In genomic region chr11:65135633-65136145, GRCh38 we compare ENCODE assay signal across 8 cellular contexts. TPM values are rescaled to one million over a fixed set of nuclear protein-coding genes. Genes with fewer than 3 reads are reported as not detected.
DNase-seq lines count a peak whose midpoint lies in the region; ATAC-seq, FAIRE-seq and TF ChIP-seq lines count a peak whose summit lies in the region.

No MANE protein-coding gene starts in this region.

- no peak for DNase-seq in bronchial epithelial cell (ENCODE audit: low read depth)
- no peak for DNase-seq in mesothelial cell of epicardium (ENCODE audit: low spot score in 2 of 2, unreplicated experiment in 2 of 2)
- DNase-seq in hippocampal formation (lab: John Stamatoyannopoulos, UW), result no peak
- DNase-seq in HPDE6-E6E7 (ENCODE audit: extremely low spot score), result no peak

- H3K9ac ChIP-seq in HUES6 (ENCODE audit: low read length), result peak overlapping the region; percentile 100

- H3K4me1 ChIP-seq in HUES6 (ENCODE audit: control insufficient read depth, insufficient read depth, low read length), result peaks cover 17% of the 10 kb centered on the region

- TF ChIP-seq CTCF in 22Rv1 (IDR thresholded peaks at IDR 0.05) (no peak), bronchial epithelial cell (IDR thresholded peaks at IDR 0.05; ENCODE audit: insufficient read depth, low read length, severe bottlenecking) (no peak), mesothelial cell of epicardium (IDR thresholded peaks at IDR 0.05; ENCODE audit: unreplicated experiment) (no peak)

- H3K36me3 ChIP-seq in HUES6 (ENCODE audit: control insufficient read depth, insufficient read depth, low read length) (peaks cover 24% of the 10 kb centered on the region), bronchial epithelial cell (ENCODE audit: control insufficient read depth, insufficient read depth, low read length) (peaks cover 20% of the 10 kb centered on the region)

- no peaks in the 10 kb centered on the region for H3K9me3 Mint-ChIP-seq in mesothelial cell of epicardium

- ATAC-seq in GM19328 (IDR thresholded peaks at IDR 0.05; ENCODE audit: unreplicated experiment), result no peak
- no peak for ATAC-seq in GM18519 (IDR thresholded peaks at IDR 0.05; ENCODE audit: low FRiP score, unreplicated experiment)

- H3K4me3 Mint-ChIP-seq in mesothelial cell of epicardium, result peak overlapping the region; percentile 99

- H3K36me3 Mint-ChIP-seq in mesothelial cell of epicardium, result peaks cover 3% of the 10 kb centered on the region

- H3K27me3 ChIP-seq in HUES6 (ENCODE audit: control insufficient read depth, insufficient read depth, low read length) (no peaks in the 10 kb centered on the region; the same call in 1 of the 2 replicates), bronchial epithelial cell (ENCODE audit: control insufficient read depth, insufficient read depth, low read length) (no peaks in the 10 kb centered on the region)

- peaks cover 7% of the 10 kb centered on the region for H3K27me3 Mint-ChIP-seq in mesothelial cell of epicardium (ENCODE audit: low read depth)

- H3K9me3 ChIP-seq in HUES6 (ENCODE audit: control insufficient read depth, insufficient read depth, low read depth, low read length), result no peaks in the 10 kb centered on the region

- no peak for FAIRE-seq in bronchial epithelial cell (lab: Jason Lieb, UNC)

- peaks cover 30% of the 10 kb centered on the region for H3K4me1 Mint-ChIP-seq in mesothelial cell of epicardium

- H3K27ac ChIP-seq in 22Rv1 (peak overlapping the region; percentile 98), HUES6 (ENCODE audit: low read depth, low read length) (no peak overlapping the region)

- peak overlapping the region; percentile 100 for H3K27ac Mint-ChIP-seq in mesothelial cell of epicardium

- H3K4me3 ChIP-seq in HUES6 (ENCODE audit: low read depth, low read length) (peak overlapping the region; percentile 97), bronchial epithelial cell (ENCODE audit: low read depth, low read length) (peak overlapping the region; percentile 83)

RNA-seq across cellular contexts. Expression of gene SYVN1, which starts 1.4 kb away (rescaled TPM):
- 11.6 and 19.7 TPM in 2 replicates for total RNA-seq in bronchial epithelial cell
- total RNA-seq in mesothelial cell of epicardium, result 45.4 to 52.6 TPM (median 47.8 TPM) in 3 replicates

RNA-seq across cellular contexts. Expression of gene MRPL49, which starts 13.6 kb away (rescaled TPM):
- 36.2 and 42.1 TPM in 2 replicates for total RNA-seq in bronchial epithelial cell
- total RNA-seq in mesothelial cell of epicardium, result 41.3 to 45.3 TPM (median 43.8 TPM) in 3 replicates

RNA-seq across cellular contexts. Expression of gene FAU, which starts 13.8 kb away (rescaled TPM):
- total RNA-seq in bronchial epithelial cell (439 and 539 TPM in 2 replicates), mesothelial cell of epicardium (710 to 765 TPM (median 760 TPM) in 3 replicates)

RNA-seq across cellular contexts. Expression of gene ZNHIT2, which starts 18.2 kb away (rescaled TPM):
- total RNA-seq in bronchial epithelial cell, result 11.0 and 11.1 TPM in 2 replicates
- total RNA-seq in mesothelial cell of epicardium, result 6.7 to 7.5 TPM (median 7.3 TPM) in 3 replicates

RNA-seq across cellular contexts. Expression of gene TM7SF2, which starts 24.0 kb away (rescaled TPM):
- total RNA-seq in bronchial epithelial cell, result 15.0 and 49.8 TPM in 2 replicates
- total RNA-seq in mesothelial cell of epicardium, result 73.4 to 75.6 TPM (median 74.2 TPM) in 3 replicates
